ENCODE assay signal across 13 cellular contexts in the genomic region with DNA sequence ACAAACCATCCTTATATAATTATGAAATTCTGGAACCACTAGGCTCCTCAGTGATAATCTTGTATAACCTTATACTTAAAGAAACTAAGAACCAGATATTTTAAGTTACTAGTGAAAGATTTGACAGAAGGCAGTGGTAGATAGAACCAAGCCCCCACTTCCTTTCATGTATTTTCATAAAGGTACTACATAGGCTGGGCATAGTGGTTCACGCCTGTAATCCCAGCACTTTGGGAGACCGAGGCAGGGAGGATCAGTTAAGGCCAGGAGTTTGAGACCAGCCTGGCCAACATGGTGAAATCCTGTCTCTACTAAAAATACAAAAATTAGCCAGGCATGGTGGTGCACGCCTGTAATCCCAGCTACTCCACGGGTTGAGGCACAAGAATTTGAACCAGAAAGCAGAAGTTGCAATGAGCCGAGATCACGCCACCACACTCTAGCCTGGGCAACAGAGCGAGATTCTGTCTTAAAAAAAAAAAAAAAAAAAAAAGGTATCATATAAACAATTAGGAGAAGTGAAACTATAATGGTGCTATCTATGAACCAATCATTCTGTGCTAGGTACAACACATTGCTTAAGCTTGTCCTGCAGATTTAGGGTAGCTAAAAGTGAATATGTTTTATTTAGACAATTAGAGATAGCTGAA. TPM values are rescaled to one million over a fixed set of nuclear protein-coding genes. Genes with fewer than 3 reads are reported as not detected.
DNase-seq lines count a peak whose midpoint lies in the region; ATAC-seq, FAIRE-seq and TF ChIP-seq lines count a peak whose summit lies in the region.
"Had no signal": no experiment of that assay in that cellular context is flagged by ENCODE, and none has a peak within 500 bp of the region (broad histone marks: within the 10 kb centered on the region; RNA-seq: fewer than 3 reads in every experiment).

No MANE protein-coding gene starts in this region.

- H3K4me3 ChIP-seq in right lobe of liver (no peak overlapping the region), HepG2 (replicated peaks in 1 of 3; ENCODE audit: insufficient read depth in 1 of 3, low read depth in 2 of 3, low read length in 3 of 3) (no peak overlapping the region)

- DNase-seq in right lobe of liver (no peak), HepG2 (ENCODE audit: low spot score) (no peak), HuH-7 (ENCODE audit: low spot score) (no peak), NCI-H748 (lab: John Stamatoyannopoulos, UW; ENCODE audit: unreplicated experiment) (no peak)
- DNase-seq in stimulated activated naive B cell treated with anti-CD40 and anti-IgM and Interleukin-4, amounts not matched to agents 10 μg/mL and 1 μg/mL and 100 μg/mL, for 72 hours, result peak; percentile 43
- no peak for DNase-seq in activated CD8-positive, alpha-beta T cell treated with anti-CD3 and anti-CD28 coated beads, Interleukin-2, amount 10 ng/mL, durations not matched to agents 7 days and 5 days
- DNase-seq: activated CD8-positive, alpha-beta memory T cell treated with anti-CD3 and anti-CD28 coated beads, Interleukin-2, amount 10 ng/mL, durations not matched to agents 7 days and 5 days; brain microvascular endothelial cell; NCI-H446 treated with DMSO at 0.1 percent for 48 hours had no signal

- peaks cover 0 to 3% of the 10 kb centered on the region in 2 donors for H3K9me3 Mint-ChIP-seq in stimulated activated naive B cell treated with anti-CD40 and anti-IgM and Interleukin-4, amounts not matched to agents 10 μg/mL and 1 μg/mL and 100 μg/mL, for 72 hours
- no peaks in the 10 kb centered on the region for H3K9me3 Mint-ChIP-seq in activated CD8-positive, alpha-beta T cell treated with anti-CD3 and anti-CD28 coated beads, Interleukin-2, amount 10 ng/mL, durations not matched to agents 7 days and 5 days (ENCODE audit: insufficient read depth)

- BruUV-seq in HepG2 (replicated peaks; lab: Mats Ljungman, UMichigan), result no TSS peak

- H3K36me3 ChIP-seq in right lobe of liver (no peaks in the 10 kb centered on the region), HepG2 (replicated peaks in 1 of 2; ENCODE audit: control insufficient read depth in 1 of 2, insufficient read depth in 2 of 2, low read length in 2 of 2) (no peaks in the 10 kb centered on the region)
- H3K36me3 ChIP-seq: brain microvascular endothelial cell had no signal

- H3K27me3 ChIP-seq in right lobe of liver (no peaks in the 10 kb centered on the region), HepG2 (ENCODE audit: control insufficient read depth in 1 of 2, insufficient read depth in 2 of 2, low read length in 2 of 2) (no peaks in the 10 kb centered on the region)
- H3K27me3 ChIP-seq: brain microvascular endothelial cell had no signal

- no peak overlapping the region for H3K4me3 Mint-ChIP-seq in stimulated activated naive B cell treated with anti-CD40 and anti-IgM and Interleukin-4, amounts not matched to agents 10 μg/mL and 1 μg/mL and 100 μg/mL, for 72 hours
- no peak overlapping the region for H3K4me3 Mint-ChIP-seq in activated CD8-positive, alpha-beta T cell treated with anti-CD3 and anti-CD28 coated beads, Interleukin-2, amount 10 ng/mL, durations not matched to agents 7 days and 5 days
- H3K4me3 Mint-ChIP-seq: activated CD8-positive, alpha-beta memory T cell treated with anti-CD3 and anti-CD28 coated beads, Interleukin-2, amount 10 ng/mL, durations not matched to agents 7 days and 5 days had no signal

- no peaks in the 10 kb centered on the region for H3K79me2 ChIP-seq in HepG2 (ENCODE audit: insufficient read depth, low read length)

- no peak overlapping the region for H3K9ac ChIP-seq in HepG2 (ENCODE audit: insufficient read depth, low read depth, low read length)

- H3K9me3 ChIP-seq in right lobe of liver (no peaks in the 10 kb centered on the region), HepG2 (ENCODE audit: low read length) (no peaks in the 10 kb centered on the region)

- ATAC-seq in right lobe of liver (peak in 3 of 4 donors; percentile 7 to 37 (median 36)), HepG2 (no peak), HG02763 (IDR thresholded peaks at IDR 0.05; ENCODE audit: unreplicated experiment) (peak; percentile 87), HG03558 (IDR thresholded peaks at IDR 0.05; ENCODE audit: extremely low read depth, unreplicated experiment) (peak; percentile 79)
- peak; percentile 87 to 91 for ATAC-seq in stimulated activated naive B cell treated with anti-CD40 and anti-IgM and Interleukin-4, amounts not matched to agents 10 μg/mL and 1 μg/mL and 100 μg/mL, for 72 hours (replicated peaks)
- ATAC-seq in activated CD8-positive, alpha-beta T cell treated with anti-CD3 and anti-CD28 coated beads, Interleukin-2, amount 10 ng/mL, durations not matched to agents 7 days and 5 days, result no peak
- ATAC-seq: activated CD8-positive, alpha-beta memory T cell treated with anti-CD3 and anti-CD28 coated beads, Interleukin-2, amount 10 ng/mL, durations not matched to agents 7 days and 5 days; sciatic nerve had no signal

- H3K4me2 ChIP-seq in HepG2 (ENCODE audit: low read depth, low read length), result no peak overlapping the region

- H3K4me1 Mint-ChIP-seq in stimulated activated naive B cell treated with anti-CD40 and anti-IgM and Interleukin-4, amounts not matched to agents 10 μg/mL and 1 μg/mL and 100 μg/mL, for 72 hours, result peaks cover 14 to 54% of the 10 kb centered on the region in 2 donors
- no peaks in the 10 kb centered on the region for H3K4me1 Mint-ChIP-seq in activated CD8-positive, alpha-beta T cell treated with anti-CD3 and anti-CD28 coated beads, Interleukin-2, amount 10 ng/mL, durations not matched to agents 7 days and 5 days (ENCODE audit: low read depth)
- H3K4me1 Mint-ChIP-seq: activated CD8-positive, alpha-beta memory T cell treated with anti-CD3 and anti-CD28 coated beads, Interleukin-2, amount 10 ng/mL, durations not matched to agents 7 days and 5 days had no signal

- peak overlapping the region; percentile 69 for H3K27ac Mint-ChIP-seq in stimulated activated naive B cell treated with anti-CD40 and anti-IgM and Interleukin-4, amounts not matched to agents 10 μg/mL and 1 μg/mL and 100 μg/mL, for 72 hours
- no peak overlapping the region for H3K27ac Mint-ChIP-seq in activated CD8-positive, alpha-beta T cell treated with anti-CD3 and anti-CD28 coated beads, Interleukin-2, amount 10 ng/mL, durations not matched to agents 7 days and 5 days
- H3K27ac Mint-ChIP-seq: activated CD8-positive, alpha-beta memory T cell treated with anti-CD3 and anti-CD28 coated beads, Interleukin-2, amount 10 ng/mL, durations not matched to agents 7 days and 5 days had no signal

- TF ChIP-seq POLR2A in right lobe of liver (IDR thresholded peaks at IDR 0.05) (no peak), HepG2 (IDR thresholded peaks at IDR 0.05; ENCODE audit: insufficient read depth in 1 of 2, low read depth in 2 of 2, low read length in 2 of 2) (no peak)

- no peaks in the 10 kb centered on the region for H3K4me1 ChIP-seq in right lobe of liver
- no peaks in the 10 kb centered on the region for H3K4me1 ChIP-seq in HepG2 (ENCODE audit: insufficient read depth, low read length)

- H4K20me1 ChIP-seq in HepG2 (ENCODE audit: insufficient read depth, low read length), result no peaks in the 10 kb centered on the region

- FAIRE-seq in HepG2 (lab: Jason Lieb, UNC), result no peak

- no peak overlapping the region for H2AFZ ChIP-seq in HepG2 (ENCODE audit: low read length)

- in situ Hi-C loops in HepG2 (cut with HindIII; ENCODE audit: extremely low pct_ligation_motif_present, low pct_unique_long_range_greater_than_20kb), result no loop called here

- H3K27ac ChIP-seq in right lobe of liver (no peak overlapping the region), HepG2 (ENCODE audit: extremely low read length, insufficient read depth, low read length) (no peak overlapping the region)
- H3K27ac ChIP-seq: 22Rv1, brain microvascular endothelial cell had no signal

- TF ChIP-seq RAD21 in HepG2 (CRISPR knock-in tag; IDR thresholded peaks at IDR 0.05), result no peak

- WGBS in right lobe of liver (ENCODE audit: insufficient coverage, low coverage, low lambda C conversion rate, missing lambda C conversion rate), result 82% methylated on average over 6 of the region's 7 CpGs
- WGBS in HepG2 (ENCODE audit: low lambda C conversion rate), result 43% methylated on average over 7 of the region's 7 CpGs

- POLR2A ChIA-PET in HepG2 (lab: Yijun Ruan, JAX), result no interaction called here
- POLR2A ChIA-PET in activated CD8-positive, alpha-beta T cell treated with anti-CD3 and anti-CD28 coated beads, Interleukin-2, amount 10 ng/mL, durations not matched to agents 7 days and 5 days (lab: Charles Lee), result no interaction called here

- H3K36me3 Mint-ChIP-seq in stimulated activated naive B cell treated with anti-CD40 and anti-IgM and Interleukin-4, amounts not matched to agents 10 μg/mL and 1 μg/mL and 100 μg/mL, for 72 hours, result no peaks in the 10 kb centered on the region
- H3K36me3 Mint-ChIP-seq in activated CD8-positive, alpha-beta T cell treated with anti-CD3 and anti-CD28 coated beads, Interleukin-2, amount 10 ng/mL, durations not matched to agents 7 days and 5 days (ENCODE audit: low read depth), result no peaks in the 10 kb centered on the region
- H3K36me3 Mint-ChIP-seq: activated CD8-positive, alpha-beta memory T cell treated with anti-CD3 and anti-CD28 coated beads, Interleukin-2, amount 10 ng/mL, durations not matched to agents 7 days and 5 days had no signal

- no peak for TF ChIP-seq EP300 in HepG2 (IDR thresholded peaks at IDR 0.05; ENCODE audit: low read depth in 2 of 2, low read length in 2 of 2)
- no peak for TF ChIP-seq EP300 in HepG2 (CRISPR knock-in tag; IDR thresholded peaks at IDR 0.05; ENCODE audit: borderline replicate concordance)

- intact Hi-C loops in right lobe of liver (cut with DNase I), result no loop called here
- intact Hi-C loops in HepG2 (cut with micrococcal nuclease; ENCODE audit: unreplicated experiment), result no loop called here

- CTCF ChIA-PET in HepG2 (lab: Yijun Ruan, JAX; ENCODE audit: low intra/inter-chr PET ratio, low total read pairs), result no interaction called here
- CTCF ChIA-PET in activated CD8-positive, alpha-beta T cell treated with anti-CD3 and anti-CD28 coated beads, Interleukin-2, amount 10 ng/mL, durations not matched to agents 7 days and 5 days (lab: Charles Lee), result interaction anchor here (0.8 to 1.4 kb wide), 3 partner anchors 252 to 396 kb away, joined by 3 read pairs; no protein-coding TSS in a partner anchor

- TF ChIP-seq CTCF in right lobe of liver (IDR thresholded peaks at IDR 0.05), result no peak
- TF ChIP-seq CTCF in HepG2 (CRISPR knock-in tag; IDR thresholded peaks at IDR 0.05), result no peak

- no peaks in the 10 kb centered on the region for H3K27me3 Mint-ChIP-seq in stimulated activated naive B cell treated with anti-CD40 and anti-IgM and Interleukin-4, amounts not matched to agents 10 μg/mL and 1 μg/mL and 100 μg/mL, for 72 hours
- no peaks in the 10 kb centered on the region for H3K27me3 Mint-ChIP-seq in activated CD8-positive, alpha-beta T cell treated with anti-CD3 and anti-CD28 coated beads, Interleukin-2, amount 10 ng/mL, durations not matched to agents 7 days and 5 days (ENCODE audit: low read depth)
- H3K27me3 Mint-ChIP-seq: activated CD8-positive, alpha-beta memory T cell treated with anti-CD3 and anti-CD28 coated beads, Interleukin-2, amount 10 ng/mL, durations not matched to agents 7 days and 5 days had no signal

RNA-seq across cellular contexts. Expression of a gene that starts 27.9 kb away (rescaled TPM):
- total RNA-seq in right lobe of liver (10 to 100 TPM in 2 of 6 experiments, 1 to 10 TPM in 4; 3.7 to 13.4 (median 7.0) TPM), HepG2 (2016; rRNA removed; fragmentation: Illumina TruSeq; extraction: Trizol) (6.0 and 7.9 TPM in 2 replicates)
- 1.7 and 1.8 TPM in 2 replicates for total RNA-seq in HepG2 (2016; cell fraction: cytosol; rRNA removed; fragmentation: Illumina TruSeq; extraction: Trizol; ENCODE audit: low read depth)
- total RNA-seq in HepG2 (2016; cell fraction: insoluble cytoplasmic fraction; rRNA removed; fragmentation: Illumina TruSeq; extraction: Trizol), result 5.5 and 7.0 TPM in 2 replicates
- 2.2 and 2.3 TPM in 2 replicates for total RNA-seq in HepG2 (2016; cell fraction: membrane; rRNA removed; fragmentation: Illumina TruSeq; extraction: Trizol)
- total RNA-seq in HepG2 (2016; cell fraction: nucleus; rRNA removed; fragmentation: Illumina TruSeq; extraction: Trizol), result 6.0 and 6.2 TPM in 2 replicates
- polyA plus RNA-seq in HepG2 (2011; rRNA removed), result 1.1 and 1.6 TPM in 2 replicates
- 1.5 and 2.7 TPM in 2 replicates for polyA plus RNA-seq in HepG2 (2011; cell fraction: cytosol; rRNA removed)
- 2.1 and 2.2 TPM in 2 replicates for polyA plus RNA-seq in HepG2 (2011; cell fraction: nucleus; rRNA removed)
- 1.5 and 2.0 TPM in 2 replicates for polyA plus RNA-seq in HepG2 (2012)
- 0.26 and 0.34 TPM in 2 replicates for polyA plus RNA-seq in HepG2 (2016; cell fraction: cytosol; fragmentation: Illumina TruSeq; extraction: Trizol; ENCODE audit: low read depth)
- polyA plus RNA-seq in HepG2 (2016; cell fraction: insoluble cytoplasmic fraction; fragmentation: Illumina TruSeq; extraction: Trizol; ENCODE audit: low read depth), result 5.9 and 6.0 TPM in 2 replicates
- 0.77 and 0.94 TPM in 2 replicates for polyA plus RNA-seq in HepG2 (2016; cell fraction: membrane; fragmentation: Illumina TruSeq; extraction: Trizol; ENCODE audit: low read depth)
- polyA plus RNA-seq in HepG2 (2016; cell fraction: nucleus; fragmentation: Illumina TruSeq; extraction: Trizol; ENCODE audit: insufficient read depth, low read depth), result 3.3 and 3.6 TPM in 2 replicates
- 2.5 and 4.5 TPM in 2 replicates for polyA minus RNA-seq in HepG2 (2011; rRNA and poly(A)+ RNA removed; ENCODE audit: low replicate concordance)
- 2.6 and 4.8 TPM in 2 replicates for polyA minus RNA-seq in HepG2 (2011; cell fraction: cytosol; rRNA and poly(A)+ RNA removed)
- polyA minus RNA-seq in HepG2 (2011; cell fraction: nucleus; rRNA and poly(A)+ RNA removed), result 6.5 and 7.1 TPM in 2 replicates
- 1 to 10 TPM; 2.6 to 3.3 TPM for total RNA-seq in activated CD8-positive, alpha-beta T cell treated with anti-CD3 and anti-CD28 coated beads, Interleukin-2, amount 10 ng/mL, durations not matched to agents 7 days and 5 days

RNA-seq across cellular contexts. Expression of a gene that starts 54.6 kb away (rescaled TPM):
- total RNA-seq in right lobe of liver (10 to 100 TPM; 19.1 to 25.6 (median 22.9) TPM), HepG2 (2016; rRNA removed; fragmentation: Illumina TruSeq; extraction: Trizol) (18.6 and 22.9 TPM in 2 replicates)
- 4.9 and 7.2 TPM in 2 replicates for total RNA-seq in HepG2 (2016; cell fraction: cytosol; rRNA removed; fragmentation: Illumina TruSeq; extraction: Trizol; ENCODE audit: low read depth)
- total RNA-seq in HepG2 (2016; cell fraction: insoluble cytoplasmic fraction; rRNA removed; fragmentation: Illumina TruSeq; extraction: Trizol), result 15.3 and 25.9 TPM in 2 replicates
- total RNA-seq in HepG2 (2016; cell fraction: membrane; rRNA removed; fragmentation: Illumina TruSeq; extraction: Trizol), result 6.3 and 7.1 TPM in 2 replicates
- 39.9 and 40.6 TPM in 2 replicates for total RNA-seq in HepG2 (2016; cell fraction: nucleus; rRNA removed; fragmentation: Illumina TruSeq; extraction: Trizol)
- 6.0 and 6.9 TPM in 2 replicates for polyA plus RNA-seq in HepG2 (2011; rRNA removed)
- polyA plus RNA-seq in HepG2 (2011; cell fraction: cytosol; rRNA removed), result 1.8 and 3.1 TPM in 2 replicates
- 7.6 and 8.9 TPM in 2 replicates for polyA plus RNA-seq in HepG2 (2011; cell fraction: nucleus; rRNA removed)
- polyA plus RNA-seq in HepG2 (2012), result 6.0 and 9.1 TPM in 2 replicates
- polyA plus RNA-seq in HepG2 (2016; cell fraction: cytosol; fragmentation: Illumina TruSeq; extraction: Trizol; ENCODE audit: low read depth), result 1.2 and 1.9 TPM in 2 replicates
- 13.9 and 15.8 TPM in 2 replicates for polyA plus RNA-seq in HepG2 (2016; cell fraction: insoluble cytoplasmic fraction; fragmentation: Illumina TruSeq; extraction: Trizol; ENCODE audit: low read depth)
- polyA plus RNA-seq in HepG2 (2016; cell fraction: membrane; fragmentation: Illumina TruSeq; extraction: Trizol; ENCODE audit: low read depth), result 2.2 and 2.3 TPM in 2 replicates
- 17.8 and 21.6 TPM in 2 replicates for polyA plus RNA-seq in HepG2 (2016; cell fraction: nucleus; fragmentation: Illumina TruSeq; extraction: Trizol; ENCODE audit: insufficient read depth, low read depth)
- polyA minus RNA-seq in HepG2 (2011; rRNA and poly(A)+ RNA removed; ENCODE audit: low replicate concordance), result 21.6 and 36.0 TPM in 2 replicates
- 9.2 and 11.2 TPM in 2 replicates for polyA minus RNA-seq in HepG2 (2011; cell fraction: cytosol; rRNA and poly(A)+ RNA removed)
- polyA minus RNA-seq in HepG2 (2011; cell fraction: nucleus; rRNA and poly(A)+ RNA removed), result 87.3 and 91.9 TPM in 2 replicates
- 10 to 100 TPM; 32.3 to 33.9 TPM for total RNA-seq in activated CD8-positive, alpha-beta T cell treated with anti-CD3 and anti-CD28 coated beads, Interleukin-2, amount 10 ng/mL, durations not matched to agents 7 days and 5 days

Comparison
In these comparisons a context has a peak if more than half of its experiments do, and no peak if none do; other contexts are left out.
1. ATAC-seq: peak in right lobe of liver (3 of 4), HG02763 (single experiment), HG03558 (single experiment) and stimulated activated naive B cell treated with anti-CD40 and anti-IgM and Interleukin-4, amounts not matched to agents 10 μg/mL and 1 μg/mL and 100 μg/mL, for 72 hours (2 of 2); none in HepG2 (single experiment) and activated CD8-positive, alpha-beta T cell treated with anti-CD3 and anti-CD28 coated beads, Interleukin-2, amount 10 ng/mL, durations not matched to agents 7 days and 5 days (single experiment).